1 cellular context compared by ENCODE assay signal in genomic region chr22:30399718-30400117, GRCh38.
TF ChIP-seq lines count a peak whose summit lies in the region.

No MANE protein-coding gene starts in this region.

TF ChIP-seq in liver, 16 proteins besides CTCF, POLR2A, EP300 and RAD21 (continued from another document):
- TF ChIP-seq, protein P1, sequence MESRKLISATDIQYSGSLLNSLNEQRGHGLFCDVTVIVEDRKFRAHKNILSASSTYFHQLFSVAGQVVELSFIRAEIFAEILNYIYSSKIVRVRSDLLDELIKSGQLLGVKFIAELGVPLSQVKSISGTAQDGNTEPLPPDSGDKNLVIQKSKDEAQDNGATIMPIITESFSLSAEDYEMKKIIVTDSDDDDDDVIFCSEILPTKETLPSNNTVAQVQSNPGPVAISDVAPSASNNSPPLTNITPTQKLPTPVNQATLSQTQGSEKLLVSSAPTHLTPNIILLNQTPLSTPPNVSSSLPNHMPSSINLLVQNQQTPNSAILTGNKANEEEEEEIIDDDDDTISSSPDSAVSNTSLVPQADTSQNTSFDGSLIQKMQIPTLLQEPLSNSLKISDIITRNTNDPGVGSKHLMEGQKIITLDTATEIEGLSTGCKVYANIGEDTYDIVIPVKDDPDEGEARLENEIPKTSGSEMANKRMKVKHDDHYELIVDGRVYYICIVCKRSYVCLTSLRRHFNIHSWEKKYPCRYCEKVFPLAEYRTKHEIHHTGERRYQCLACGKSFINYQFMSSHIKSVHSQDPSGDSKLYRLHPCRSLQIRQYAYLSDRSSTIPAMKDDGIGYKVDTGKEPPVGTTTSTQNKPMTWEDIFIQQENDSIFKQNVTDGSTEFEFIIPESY (IDR thresholded peaks at IDR 0.05) = no peak
- no peak for TF ChIP-seq ATF3 (IDR thresholded peaks at IDR 0.05)
